Comparison of ENCODE assay signal across 1 cellular context in the genomic region with DNA sequence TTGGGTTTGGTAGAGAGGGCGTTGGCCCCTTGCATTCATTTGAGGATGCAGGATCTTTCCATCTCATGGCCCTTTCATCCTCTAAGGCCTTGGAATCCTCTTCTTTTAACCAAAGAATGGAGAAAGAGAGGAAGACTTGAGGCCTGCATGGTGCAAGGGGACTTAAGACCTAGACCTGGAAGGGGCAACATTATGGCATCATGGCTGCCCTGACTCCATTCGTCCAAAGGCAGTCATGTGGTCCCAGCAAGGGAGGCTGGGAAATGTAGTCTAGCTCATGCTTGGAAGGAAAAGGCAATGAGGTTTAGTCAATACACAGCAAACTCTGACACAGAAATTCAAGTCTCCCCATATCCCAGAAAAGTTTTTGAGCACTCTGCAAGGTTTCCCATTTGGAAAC.
TF ChIP-seq lines count a peak whose summit lies in the region.

No MANE protein-coding gene starts in this region.

TF ChIP-seq in K562, 482 proteins besides CTCF, POLR2A, EP300 and RAD21 (continued from another document):
- TF ChIP-seq ZNF143 (CRISPR knock-in tag; IDR thresholded peaks at IDR 0.05) (peak; percentile 80), EZH2 (IDR thresholded peaks at IDR 0.05; ENCODE audit: borderline replicate concordance, low read depth, low read length) (no peak), YY1 (IDR thresholded peaks at IDR 0.05; ENCODE audit: borderline replicate concordance in 1 of 3, control insufficient read depth in 1 of 3, extremely low read depth in 1 of 3, insufficient read depth in 3 of 3, insufficient read length in 1 of 3, insufficient replicate concordance in 2 of 3, low read depth in 1 of 3, low read length in 2 of 3) (peak in 2 of 3 experiments; percentile 52 to 89), ARNT (IDR thresholded peaks at IDR 0.05) (no peak), NFYB (IDR thresholded peaks at IDR 0.05; ENCODE audit: extremely low read depth, insufficient read length) (peak; percentile 19), PHF21A (IDR thresholded peaks at IDR 0.05; ENCODE audit: borderline replicate concordance, low read depth) (no peak), EHMT2 (IDR thresholded peaks at IDR 0.05) (peak; percentile 88), MYC (IDR thresholded peaks at IDR 0.05; ENCODE audit: low read depth, low read length) (no peak), MYC (CRISPR knock-in tag; IDR thresholded peaks at IDR 0.05; ENCODE audit: borderline replicate concordance, low read depth) (no peak), CTBP1 (IDR thresholded peaks at IDR 0.05; ENCODE audit: borderline replicate concordance) (no peak), MBD2 (IDR thresholded peaks at IDR 0.05; ENCODE audit: borderline replicate concordance, low read depth) (0 out of 2 replicates have a peak, but pooled peaks have one; percentile 23), RAD51 (IDR thresholded peaks at IDR 0.05; ENCODE audit: borderline replicate concordance, low read depth) (peak; percentile 76), HCFC1 (IDR thresholded peaks at IDR 0.05; ENCODE audit: low read depth, low read length) (peak; percentile 84)
- TF ChIP-seq, protein P1, sequence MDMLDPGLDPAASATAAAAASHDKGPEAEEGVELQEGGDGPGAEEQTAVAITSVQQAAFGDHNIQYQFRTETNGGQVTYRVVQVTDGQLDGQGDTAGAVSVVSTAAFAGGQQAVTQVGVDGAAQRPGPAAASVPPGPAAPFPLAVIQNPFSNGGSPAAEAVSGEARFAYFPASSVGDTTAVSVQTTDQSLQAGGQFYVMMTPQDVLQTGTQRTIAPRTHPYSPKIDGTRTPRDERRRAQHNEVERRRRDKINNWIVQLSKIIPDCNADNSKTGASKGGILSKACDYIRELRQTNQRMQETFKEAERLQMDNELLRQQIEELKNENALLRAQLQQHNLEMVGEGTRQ (CRISPR knock-in tag; IDR thresholded peaks at IDR 0.05) = peak; percentile 91
- TF ChIP-seq, protein P2, sequence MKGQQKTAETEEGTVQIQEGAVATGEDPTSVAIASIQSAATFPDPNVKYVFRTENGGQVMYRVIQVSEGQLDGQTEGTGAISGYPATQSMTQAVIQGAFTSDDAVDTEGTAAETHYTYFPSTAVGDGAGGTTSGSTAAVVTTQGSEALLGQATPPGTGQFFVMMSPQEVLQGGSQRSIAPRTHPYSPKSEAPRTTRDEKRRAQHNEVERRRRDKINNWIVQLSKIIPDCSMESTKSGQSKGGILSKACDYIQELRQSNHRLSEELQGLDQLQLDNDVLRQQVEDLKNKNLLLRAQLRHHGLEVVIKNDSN (CRISPR knock-in tag; IDR thresholded peaks at IDR 0.05) = peak; percentile 91
